In the genomic region with DNA sequence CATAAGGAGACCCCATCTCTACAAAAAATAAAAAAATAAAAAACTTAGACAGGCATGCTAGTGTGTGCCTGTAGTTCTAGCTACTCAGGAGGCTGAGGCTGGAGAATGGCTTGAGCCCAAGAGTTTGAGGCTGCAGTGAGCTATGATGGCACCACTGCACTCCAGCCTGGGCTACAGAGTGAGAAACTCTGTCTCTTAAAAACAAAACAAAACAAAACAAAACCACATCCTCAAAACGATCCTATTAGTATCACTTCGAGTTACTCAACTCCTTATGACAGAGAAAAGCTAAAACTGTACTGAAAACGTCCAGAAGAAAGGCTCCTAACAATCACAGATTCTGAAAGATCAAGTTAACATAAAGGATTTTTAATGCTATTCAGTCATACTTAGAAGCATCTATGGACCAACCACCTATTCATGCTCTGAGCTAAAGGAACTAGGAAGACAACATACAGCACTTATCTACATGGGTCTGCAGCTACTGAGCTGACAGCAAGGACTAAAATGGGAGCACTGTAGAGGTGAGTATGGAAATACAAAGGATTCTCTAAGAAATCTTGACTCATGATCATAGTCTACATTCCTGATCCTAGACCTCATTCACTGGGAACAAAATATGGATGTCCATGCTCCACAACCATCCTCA, we compare ENCODE assay signal across 10 cellular contexts.
A peak's percentile ranks its signal among the peaks of the same experiment; 100 is the strongest.
DNase-seq lines count a peak whose midpoint lies in the region; ATAC-seq and TF ChIP-seq lines count a peak whose summit lies in the region.
"Had no signal": no experiment of that assay in that cellular context is flagged by ENCODE, and none has a peak within 500 bp of the region (broad histone marks: within the 10 kb centered on the region; RNA-seq: fewer than 3 reads in every experiment).

No MANE protein-coding gene starts in this region.

- no peaks in the 10 kb centered on the region for H3K4me1 ChIP-seq in BE2C
- H3K4me1 ChIP-seq in gastrocnemius medialis, result no peaks in the 10 kb centered on the region

- H3K27ac ChIP-seq in RWPE1, result no peak overlapping the region
- no peak overlapping the region for H3K27ac ChIP-seq in gastrocnemius medialis
- H3K27ac ChIP-seq: parathyroid adenoma had no signal

- peak; percentile 36 for DNase-seq in fibroblast of gingiva (ENCODE audit: low read depth)
- no peak for DNase-seq in RWPE1 (ENCODE audit: low spot score)
- no peak for DNase-seq in cerebellum (ENCODE audit: low spot score)
- DNase-seq in BE2C, result no peak
- DNase-seq in gastrocnemius medialis, result no peak
- DNase-seq: upper lobe of left lung had no signal

- no peak overlapping the region for H3K4me3 ChIP-seq in BE2C (ENCODE audit: low read depth, low read length)
- no peak overlapping the region for H3K4me3 ChIP-seq in gastrocnemius medialis
- H3K4me3 ChIP-seq: upper lobe of left lung had no signal

- intact Hi-C loops in gastrocnemius medialis (cut with DNase I; ENCODE audit: low total_unique reads), result no loop called here

- H3K9me3 ChIP-seq in BE2C (no peaks in the 10 kb centered on the region), gastrocnemius medialis (no peaks in the 10 kb centered on the region)
- H3K9me3 ChIP-seq: upper lobe of left lung had no signal

- CTCF ChIA-PET in RWPE1 (lab: Yijun Ruan, JAX), result interaction anchor here (0.6 kb wide), 1 partner anchor 701 kb away, joined by 4 read pairs; no protein-coding TSS in a partner anchor

- POLR2A ChIA-PET in RWPE1 (lab: Yijun Ruan, JAX; ENCODE audit: low non-redundant PET), result no interaction called here

- in situ Hi-C loops in gastrocnemius medialis (cut with MboI; ENCODE audit: low sequenced_read_pairs in 4 of 4), result no loop called here

- ATAC-seq in GM18508 (IDR thresholded peaks at IDR 0.05; ENCODE audit: insufficient read depth, unreplicated experiment), result peak; percentile 92
- peak; percentile 96 for ATAC-seq in GM21515 (IDR thresholded peaks at IDR 0.05; ENCODE audit: unreplicated experiment)
- ATAC-seq in HG03457 (IDR thresholded peaks at IDR 0.05; ENCODE audit: unreplicated experiment), result peak; percentile 92
- ATAC-seq in gastrocnemius medialis, result no peak

- H3K36me3 ChIP-seq in BE2C (no peaks in the 10 kb centered on the region), gastrocnemius medialis (peaks cover 0 to 6% of the 10 kb centered on the region in 2 donors)
- H3K36me3 ChIP-seq: upper lobe of left lung had no signal

- TF ChIP-seq POLR2A in gastrocnemius medialis (IDR thresholded peaks at IDR 0.05), result no peak

- no peaks in the 10 kb centered on the region for H3K27me3 ChIP-seq in BE2C
- no peaks in the 10 kb centered on the region for H3K27me3 ChIP-seq in gastrocnemius medialis
- H3K27me3 ChIP-seq: upper lobe of left lung had no signal

- TF ChIP-seq CTCF in RWPE1 (conservative IDR thresholded peaks at IDR 0.05; ENCODE audit: low read depth) (no peak), BE2C (IDR thresholded peaks at IDR 0.05; ENCODE audit: low read depth, low read length) (no peak), gastrocnemius medialis (IDR thresholded peaks at IDR 0.05 in 4 of 5, conservative IDR thresholded peaks at IDR 0.05 in 1 of 5) (no peak)

Comparison
In these comparisons a context has a peak if more than half of its experiments do, and no peak if none do; other contexts are left out.
1. ATAC-seq: peak in GM18508 (single experiment), GM21515 (single experiment) and HG03457 (single experiment); none in gastrocnemius medialis (0 of 2).